In the genomic region with DNA sequence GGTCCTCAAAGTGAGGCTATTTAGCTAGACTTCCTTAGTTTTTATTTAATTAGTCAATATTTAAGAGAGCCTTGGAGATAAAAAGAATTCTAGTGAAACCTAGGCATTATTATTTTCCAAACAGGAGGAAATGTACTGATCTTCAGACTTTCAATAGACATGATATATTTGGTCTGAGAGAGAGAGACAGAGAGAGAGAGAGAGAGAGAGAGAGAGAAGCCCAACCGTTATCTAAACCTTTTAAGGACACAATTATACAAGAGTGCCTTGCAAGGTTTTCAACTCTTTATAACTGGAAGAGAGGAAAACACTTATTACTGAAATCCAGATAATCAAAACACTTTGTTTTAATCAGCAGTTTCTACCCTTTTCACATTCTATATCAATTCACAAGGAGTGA, we compare ENCODE assay signal across 18 cellular contexts.
A peak's percentile ranks its signal among the peaks of the same experiment; 100 is the strongest.
DNase-seq lines count a peak whose midpoint lies in the region; ATAC-seq and TF ChIP-seq lines count a peak whose summit lies in the region.
"Had no signal": no experiment of that assay in that cellular context is flagged by ENCODE, and none has a peak within 500 bp of the region (broad histone marks: within the 10 kb centered on the region; RNA-seq: fewer than 3 reads in every experiment).

No MANE protein-coding gene starts in this region.

- H3K79me1 ChIP-seq in IMR-90 (ENCODE audit: low read depth in 1 of 2, low read length in 2 of 2): no peaks in the 10 kb centered on the region

- peak overlapping the region; percentile 55; the same call in 1 of the 2 replicates for H3K4me2 ChIP-seq in IMR-90 (ENCODE audit: low read depth, low read length)
- H3K4me2 ChIP-seq: BLaER1 had no signal

- no peak overlapping the region for H4K8ac ChIP-seq in IMR-90 (ENCODE audit: low read depth in 2 of 2, low read length in 2 of 2)

- ATAC-seq in IMR-90 (ENCODE audit: low read depth) (no peak), GM21390 (IDR thresholded peaks at IDR 0.05; ENCODE audit: unreplicated experiment) (no peak)
- no peak for ATAC-seq in activated naive CD8-positive, alpha-beta T cell treated with anti-CD3 and anti-CD28 coated beads, Interleukin-2, amount 10 ng/mL, durations not matched to agents 7 days and 5 days (ENCODE audit: low read depth)
- no peak for ATAC-seq in stimulated activated naive B cell treated with anti-CD40 and anti-IgM and Interleukin-4, amounts not matched to agents 10 μg/mL and 1 μg/mL and 100 μg/mL, for 72 hours (replicated peaks)
- ATAC-seq: HepG2, PC-3 had no signal

- no peak overlapping the region for H2BK15ac ChIP-seq in IMR-90 (ENCODE audit: low read depth, low read length)

- H3K14ac ChIP-seq in IMR-90 (replicated peaks; ENCODE audit: low read depth, low read length): no peak overlapping the region

- H3K27me3 Mint-ChIP-seq in activated naive CD4-positive, alpha-beta T cell treated with anti-CD3 and anti-CD28 coated beads, Interleukin-2, amount 50 U/mL, for 24 hours: no peaks in the 10 kb centered on the region
- H3K27me3 Mint-ChIP-seq in activated naive CD8-positive, alpha-beta T cell treated with anti-CD3 and anti-CD28 coated beads, Interleukin-2, amount 10 ng/mL, durations not matched to agents 7 days and 5 days: no peaks in the 10 kb centered on the region
- no peaks in the 10 kb centered on the region for H3K27me3 Mint-ChIP-seq in stimulated activated naive B cell treated with anti-CD40 and anti-IgM and Interleukin-4, amounts not matched to agents 10 μg/mL and 1 μg/mL and 100 μg/mL, for 72 hours

- H2AK5ac ChIP-seq in IMR-90 (ENCODE audit: low read depth, low read length): no peak overlapping the region

- TF ChIP-seq CTCF in IMR-90 (conservative IDR thresholded peaks at IDR 0.05; ENCODE audit: low read depth, low read length): no peak
- no peak for TF ChIP-seq CTCF in ascending aorta (IDR thresholded peaks at IDR 0.05)

- no TSS peak for BruUV-seq in IMR-90 (replicated peaks; lab: Mats Ljungman, UMichigan)

- H4K5ac ChIP-seq in IMR-90 (ENCODE audit: low read depth, low read length): no peak overlapping the region

- H3K9ac ChIP-seq in IMR-90 (ENCODE audit: low read depth, low read length): no peak overlapping the region
- H3K9ac ChIP-seq: BLaER1 had no signal

- in situ Hi-C loops in IMR-90 (cut with MboI; ENCODE audit: low sequenced_read_pairs): no loop called here

- H2AFZ ChIP-seq in IMR-90 (replicated peaks; ENCODE audit: low read length, poor library complexity): no peak overlapping the region

- whole genome bisulfite sequencing in IMR-90 (ENCODE audit: extremely low coverage in 2 of 2, insufficient read length in 1 of 2), 2 experiments: no CpG with 5 or more reads among the region's 1 CpG

- H2AK9ac ChIP-seq in IMR-90 (replicated peaks; ENCODE audit: low read depth, low read length, poor library complexity): no peak overlapping the region

- no peak overlapping the region for H4K91ac ChIP-seq in IMR-90 (ENCODE audit: insufficient read depth, low read depth, low read length)

- H3K4me3 Mint-ChIP-seq in activated naive CD4-positive, alpha-beta T cell treated with anti-CD3 and anti-CD28 coated beads, Interleukin-2, amount 50 U/mL, for 24 hours: peak overlapping the region; percentile 64
- H3K4me3 Mint-ChIP-seq in activated naive CD8-positive, alpha-beta T cell treated with anti-CD3 and anti-CD28 coated beads, Interleukin-2, amount 10 ng/mL, durations not matched to agents 7 days and 5 days: peak overlapping the region; percentile 1
- H3K4me3 Mint-ChIP-seq in stimulated activated naive B cell treated with anti-CD40 and anti-IgM and Interleukin-4, amounts not matched to agents 10 μg/mL and 1 μg/mL and 100 μg/mL, for 72 hours: no peak overlapping the region
- H3K4me3 Mint-ChIP-seq: H9 had no signal

- H3K27ac Mint-ChIP-seq in activated naive CD4-positive, alpha-beta T cell treated with anti-CD3 and anti-CD28 coated beads, Interleukin-2, amount 50 U/mL, for 24 hours: peak overlapping the region; percentile 99
- H3K27ac Mint-ChIP-seq in activated naive CD8-positive, alpha-beta T cell treated with anti-CD3 and anti-CD28 coated beads, Interleukin-2, amount 10 ng/mL, durations not matched to agents 7 days and 5 days: peak overlapping the region; percentile 56
- peak overlapping the region; percentile 79 for H3K27ac Mint-ChIP-seq in stimulated activated naive B cell treated with anti-CD40 and anti-IgM and Interleukin-4, amounts not matched to agents 10 μg/mL and 1 μg/mL and 100 μg/mL, for 72 hours
- H3K27ac Mint-ChIP-seq: H9 had no signal

- H3K4me3 ChIP-seq in IMR-90 (ENCODE audit: insufficient read depth, low read depth, low read length) (no peak overlapping the region), ascending aorta (no peak overlapping the region)
- H3K4me3 ChIP-seq: BLaER1 had no signal

- no peaks in the 10 kb centered on the region for H3K9me3 ChIP-seq in IMR-90 (ENCODE audit: control insufficient read depth, insufficient read depth, low read length)
- H3K9me3 ChIP-seq in ascending aorta: no peaks in the 10 kb centered on the region
- H3K9me3 ChIP-seq: BLaER1, Caco-2 had no signal

- H3K9me1 ChIP-seq in IMR-90 (ENCODE audit: insufficient read depth, low read length): no peaks in the 10 kb centered on the region

- H3K27ac ChIP-seq in IMR-90 (ENCODE audit: insufficient read depth, low read length) (no peak overlapping the region), ascending aorta (no peak overlapping the region)
- H3K27ac ChIP-seq: BLaER1 had no signal

- H2BK120ac ChIP-seq in IMR-90 (ENCODE audit: low read depth, low read length): no peak overlapping the region

- H2BK5ac ChIP-seq in IMR-90 (ENCODE audit: low read depth, low read length, poor library complexity, severe bottlenecking): no peak overlapping the region

- H3K4ac ChIP-seq in IMR-90 (ENCODE audit: low read depth, low read length): no peak overlapping the region

- no peak for DNase-seq in activated naive CD4-positive, alpha-beta T cell treated with anti-CD3 and anti-CD28 coated beads, Interleukin-2, amount 50 U/mL, for 16 hours
- DNase-seq in IMR-90 (no peak), ascending aorta (ENCODE audit: low spot score in 2 of 2) (no peak)
- DNase-seq in activated naive CD8-positive, alpha-beta T cell treated with anti-CD3 and anti-CD28 coated beads, Interleukin-2, amount 10 ng/mL, durations not matched to agents 7 days and 5 days: no peak
- no peak for DNase-seq in stimulated activated naive B cell treated with anti-CD40 and anti-IgM and Interleukin-4, amounts not matched to agents 10 μg/mL and 1 μg/mL and 100 μg/mL, for 72 hours
- DNase-seq: Caco-2, H9, Karpas-422, MM.1S, NCI-H1105, NCI-H187, NCI-H446, NCI-H748 treated with DMSO at 0.1 percent for 48 hours, PC-3 had no signal

- no peak overlapping the region for H3K56ac ChIP-seq in IMR-90 (ENCODE audit: extremely low read depth, insufficient read depth, low read length)

- peaks cover 96% of the 10 kb centered on the region for H3K4me1 Mint-ChIP-seq in activated naive CD4-positive, alpha-beta T cell treated with anti-CD3 and anti-CD28 coated beads, Interleukin-2, amount 50 U/mL, for 24 hours
- peaks cover 86% of the 10 kb centered on the region for H3K4me1 Mint-ChIP-seq in activated naive CD8-positive, alpha-beta T cell treated with anti-CD3 and anti-CD28 coated beads, Interleukin-2, amount 10 ng/mL, durations not matched to agents 7 days and 5 days
- H3K4me1 Mint-ChIP-seq in stimulated activated naive B cell treated with anti-CD40 and anti-IgM and Interleukin-4, amounts not matched to agents 10 μg/mL and 1 μg/mL and 100 μg/mL, for 72 hours: peaks cover 55 to 86% of the 10 kb centered on the region in 2 donors

- no peaks in the 10 kb centered on the region for H4K20me1 ChIP-seq in IMR-90 (ENCODE audit: insufficient read depth, low read length)

- no peak overlapping the region for H3K23ac ChIP-seq in IMR-90 (ENCODE audit: low read depth, low read length)

- POLR2A ChIA-PET in IMR-90 (lab: Charles Lee; ENCODE audit: unreplicated experiment): no interaction called here
- POLR2A ChIA-PET in activated naive CD8-positive, alpha-beta T cell treated with anti-CD3 and anti-CD28 coated beads, Interleukin-2, amount 10 ng/mL, durations not matched to agents 7 days and 5 days (lab: Charles Lee): interaction anchor here (0.8 to 2.9 kb wide), 2 partner anchors 13 to 33 kb away, joined by 3 to 18 read pairs; no protein-coding TSS in a partner anchor

- TF ChIP-seq RAD21 in IMR-90 (IDR thresholded peaks at IDR 0.05; ENCODE audit: low read length): no peak

- H3K36me3 Mint-ChIP-seq in activated naive CD4-positive, alpha-beta T cell treated with anti-CD3 and anti-CD28 coated beads, Interleukin-2, amount 50 U/mL, for 24 hours: peaks cover 36% of the 10 kb centered on the region
- H3K36me3 Mint-ChIP-seq in activated naive CD8-positive, alpha-beta T cell treated with anti-CD3 and anti-CD28 coated beads, Interleukin-2, amount 10 ng/mL, durations not matched to agents 7 days and 5 days: peaks cover 26% of the 10 kb centered on the region
- peaks cover 5 to 13% of the 10 kb centered on the region in 2 donors for H3K36me3 Mint-ChIP-seq in stimulated activated naive B cell treated with anti-CD40 and anti-IgM and Interleukin-4, amounts not matched to agents 10 μg/mL and 1 μg/mL and 100 μg/mL, for 72 hours

- H2BK20ac ChIP-seq in IMR-90 (ENCODE audit: low read depth, low read length): no peak overlapping the region

- dilution Hi-C loops in IMR-90 (cut with HindIII; ENCODE audit: low sequenced_read_pairs, unreplicated experiment): no loop called here

- no peak overlapping the region for H3K18ac ChIP-seq in IMR-90 (ENCODE audit: low read depth, low read length)

- peaks cover 7% of the 10 kb centered on the region for H3K4me1 ChIP-seq in IMR-90 (ENCODE audit: control insufficient read depth, insufficient read depth, low read length)
- peaks cover 0 to 8% of the 10 kb centered on the region in 2 donors for H3K4me1 ChIP-seq in ascending aorta
- H3K4me1 ChIP-seq: Caco-2 had no signal

- no peaks in the 10 kb centered on the region for H3K27me3 ChIP-seq in IMR-90 (ENCODE audit: control insufficient read depth, insufficient read depth, low read length)
- no peaks in the 10 kb centered on the region for H3K27me3 ChIP-seq in ascending aorta
- H3K27me3 ChIP-seq: BLaER1 had no signal

- no peaks in the 10 kb centered on the region for H3K9me3 Mint-ChIP-seq in activated naive CD4-positive, alpha-beta T cell treated with anti-CD3 and anti-CD28 coated beads, Interleukin-2, amount 50 U/mL, for 24 hours
- no peaks in the 10 kb centered on the region for H3K9me3 Mint-ChIP-seq in activated naive CD8-positive, alpha-beta T cell treated with anti-CD3 and anti-CD28 coated beads, Interleukin-2, amount 10 ng/mL, durations not matched to agents 7 days and 5 days
- H3K9me3 Mint-ChIP-seq in stimulated activated naive B cell treated with anti-CD40 and anti-IgM and Interleukin-4, amounts not matched to agents 10 μg/mL and 1 μg/mL and 100 μg/mL, for 72 hours: no peaks in the 10 kb centered on the region
- H3K9me3 Mint-ChIP-seq: H9 had no signal

- no peak for TF ChIP-seq POLR2A in IMR-90 (IDR thresholded peaks at IDR 0.05; ENCODE audit: low read depth, low read length)

- H3K36me3 ChIP-seq in IMR-90 (ENCODE audit: control insufficient read depth, insufficient read depth, low read length) (no peaks in the 10 kb centered on the region), ascending aorta (no peaks in the 10 kb centered on the region)

- intact Hi-C loops in IMR-90 (cut with micrococcal nuclease) (no loop called here), ascending aorta (cut with DNase I) (no loop called here)

- CTCF ChIA-PET in IMR-90 (lab: Yijun Ruan, JAX): no interaction called here

TF ChIP-seq in IMR-90, 13 proteins besides CTCF, POLR2A, EP300 and RAD21 (continues in another document):
- TF ChIP-seq BHLHE40 (IDR thresholded peaks at IDR 0.05; ENCODE audit: low read depth, low read length): no peak

Comparison
In these comparisons a context has a peak if more than half of its experiments do, and no peak if none do; other contexts are left out.
1. H3K4me3 Mint-ChIP-seq: peak in activated naive CD4-positive, alpha-beta T cell treated with anti-CD3 and anti-CD28 coated beads, Interleukin-2, amount 50 U/mL, for 24 hours (single experiment) and activated naive CD8-positive, alpha-beta T cell treated with anti-CD3 and anti-CD28 coated beads, Interleukin-2, amount 10 ng/mL, durations not matched to agents 7 days and 5 days (single experiment); none in stimulated activated naive B cell treated with anti-CD40 and anti-IgM and Interleukin-4, amounts not matched to agents 10 μg/mL and 1 μg/mL and 100 μg/mL, for 72 hours (0 of 2).
2. Peak in every context shown above with its lines, with median percentiles within 50 percentile points of each other: H3K27ac Mint-ChIP-seq.